Comparison of ENCODE assay signal across 1 cellular context in genomic region chr6:31836676-31837611, GRCh38.
TF ChIP-seq lines count a peak whose summit lies in the region.

No MANE protein-coding gene starts in this region.

TF ChIP-seq in K562, 482 proteins besides CTCF, POLR2A, EP300 and RAD21 (continued from another document):
- no peak for TF ChIP-seq E2F6 (IDR thresholded peaks at IDR 0.05; ENCODE audit: borderline replicate concordance in 1 of 2, extremely low read depth in 1 of 2, insufficient read depth in 1 of 2, insufficient read length in 1 of 2, low read depth in 1 of 2, low read length in 1 of 2, poor library complexity in 1 of 2, severe bottlenecking in 1 of 2)
- peak; percentile 31 to 74; a peak in 3 of 4 replicates for TF ChIP-seq SIN3A (IDR thresholded peaks at IDR 0.05; ENCODE audit: borderline replicate concordance in 2 of 2, control insufficient read depth in 1 of 2, low read depth in 2 of 2, low read length in 2 of 2)
- TF ChIP-seq IRF1 (CRISPR knock-in tag; IDR thresholded peaks at IDR 0.05; ENCODE audit: borderline replicate concordance), result no peak
- TF ChIP-seq ELF2 (CRISPR knock-in tag; IDR thresholded peaks at IDR 0.05), result 0 out of 2 replicates have a peak, but pooled peaks have one; percentile 42
- peak; percentile 30 for TF ChIP-seq CREB1 (IDR thresholded peaks at IDR 0.05)
- no peak for TF ChIP-seq CREB1 (CRISPR knock-in tag; IDR thresholded peaks at IDR 0.05)
- no peak for TF ChIP-seq DMBX1 (CRISPR knock-in tag; IDR thresholded peaks at IDR 0.05; ENCODE audit: borderline replicate concordance)
- 0 out of 2 replicates have a peak, but pooled peaks have one; percentile 32 for TF ChIP-seq ZNF740 (CRISPR knock-in tag; IDR thresholded peaks at IDR 0.05)
- no peak for TF ChIP-seq ZNF740 (tag; IDR thresholded peaks at IDR 0.05)
- no peak for TF ChIP-seq GABPB1 (CRISPR knock-in tag; IDR thresholded peaks at IDR 0.05)
- 0 out of 2 replicates have a peak, but pooled peaks have one; percentile 8 for TF ChIP-seq CREB3 (tag; conservative IDR thresholded peaks at IDR 0.05; ENCODE audit: low read depth)
- peak; percentile 39; the same call in 1 of the 2 replicates for TF ChIP-seq TARDBP (IDR thresholded peaks at IDR 0.05)
- TF ChIP-seq FOXA3 (CRISPR knock-in tag; conservative IDR thresholded peaks at IDR 0.05 in 1 of 2, IDR thresholded peaks at IDR 0.05 in 1 of 2), result no peak
- peak; percentile 67; the same call in 1 of the 2 replicates for TF ChIP-seq E4F1 (CRISPR knock-in tag; IDR thresholded peaks at IDR 0.05; ENCODE audit: borderline replicate concordance)
- TF ChIP-seq MAFK (IDR thresholded peaks at IDR 0.05; ENCODE audit: low read length), result no peak; the same call in 1 of the 2 replicates
- no peak for TF ChIP-seq RBM34 (IDR thresholded peaks at IDR 0.05; ENCODE audit: borderline replicate concordance, insufficient read depth, low read length)
- TF ChIP-seq AFF4 (CRISPR knock-in tag; IDR thresholded peaks at IDR 0.05), result 0 out of 2 replicates have a peak, but pooled peaks have one; percentile 5
- 0 out of 4 replicates have a peak, but pooled peaks of 1 of the 2 experiments have one; percentile 3 for TF ChIP-seq TBL1XR1 (IDR thresholded peaks at IDR 0.05; ENCODE audit: low read length in 2 of 2)
- no peak; the same call in 1 of the 2 replicates for TF ChIP-seq ZNF224 (CRISPR knock-in tag; IDR thresholded peaks at IDR 0.05)
- TF ChIP-seq ZNF384 (IDR thresholded peaks at IDR 0.05; ENCODE audit: low read depth, low read length), result no peak
- no peak for TF ChIP-seq CHCHD3 (CRISPR knock-in tag; IDR thresholded peaks at IDR 0.05)
- TF ChIP-seq E2F8 (IDR thresholded peaks at IDR 0.05; ENCODE audit: low read depth, partially characterized antibody), result peak; percentile 18
- 0 out of 2 replicates have a peak, but pooled peaks have one; percentile 6 for TF ChIP-seq ETV5 (CRISPR knock-in tag; IDR thresholded peaks at IDR 0.05; ENCODE audit: low read depth)
